16 cellular contexts compared by ENCODE assay signal in the genomic region with DNA sequence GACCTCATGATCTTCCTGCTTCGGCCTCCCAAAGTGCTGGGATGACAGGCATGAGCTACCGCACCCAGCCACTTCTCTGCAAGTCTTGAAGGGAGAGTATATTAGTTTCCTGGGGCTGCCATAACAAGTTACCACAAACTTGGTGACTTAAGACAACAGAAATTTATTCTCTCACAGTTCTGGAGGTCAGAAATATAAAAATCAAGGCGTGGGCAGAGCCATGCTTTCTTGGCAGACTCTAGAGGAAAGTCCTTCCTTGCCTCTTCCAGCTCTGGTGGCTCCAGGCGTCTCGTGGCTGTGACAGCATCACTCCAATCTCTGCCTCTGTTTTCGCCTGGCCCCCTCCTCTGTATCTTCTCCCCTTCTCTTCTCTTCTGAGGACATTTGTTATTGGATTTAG.
A peak's percentile ranks its signal among the peaks of the same experiment; 100 is the strongest.
DNase-seq lines count a peak whose midpoint lies in the region; ATAC-seq and TF ChIP-seq lines count a peak whose summit lies in the region.
"Had no signal": no experiment of that assay in that cellular context is flagged by ENCODE, and none has a peak within 500 bp of the region (broad histone marks: within the 10 kb centered on the region; RNA-seq: fewer than 3 reads in every experiment).

No MANE protein-coding gene starts in this region.

- H3K9ac ChIP-seq in skeletal muscle satellite cell (ENCODE audit: low read depth, low read length) = no peak overlapping the region

- H3K27me3 ChIP-seq in skeletal muscle satellite cell (ENCODE audit: control insufficient read depth, insufficient read depth, low read length) = no peaks in the 10 kb centered on the region
- no peaks in the 10 kb centered on the region for H3K27me3 ChIP-seq in CD8-positive, alpha-beta T cell (ENCODE audit: insufficient read depth, low read length)
- no peaks in the 10 kb centered on the region for H3K27me3 ChIP-seq in uterus

- H3K27me3 Mint-ChIP-seq in CD8-positive, alpha-beta T cell (ENCODE audit: low read depth) = peaks cover 31% of the 10 kb centered on the region

- CTCF ChIA-PET in CD8-positive, alpha-beta T cell (lab: Charles Lee) = no interaction called here

- H3K36me3 Mint-ChIP-seq in CD8-positive, alpha-beta T cell = no peaks in the 10 kb centered on the region

- H3K4me3 Mint-ChIP-seq in CD8-positive, alpha-beta T cell = no peak overlapping the region
- H3K4me3 Mint-ChIP-seq: B cell; CD4-positive, alpha-beta T cell; H9 had no signal

- H3K4me3 ChIP-seq in skeletal muscle satellite cell (ENCODE audit: low read length) (peak overlapping the region; percentile 32), uterus (no peak overlapping the region)
- no peak overlapping the region for H3K4me3 ChIP-seq in CD8-positive, alpha-beta T cell (ENCODE audit: low read depth, low read length)

- ATAC-seq in CD8-positive, alpha-beta T cell = no peak

- no peaks in the 10 kb centered on the region for H3K9me3 Mint-ChIP-seq in CD8-positive, alpha-beta T cell

- H3K4me1 Mint-ChIP-seq in CD8-positive, alpha-beta T cell (ENCODE audit: low read depth) = no peaks in the 10 kb centered on the region
- H3K4me1 Mint-ChIP-seq: B cell had no signal

- H3K9me3 ChIP-seq in skeletal muscle satellite cell (replicated peaks; ENCODE audit: low read length) = no peaks in the 10 kb centered on the region
- H3K9me3 ChIP-seq in CD8-positive, alpha-beta T cell (ENCODE audit: low read length) = no peaks in the 10 kb centered on the region
- no peaks in the 10 kb centered on the region for H3K9me3 ChIP-seq in uterus
- H3K9me3 ChIP-seq: Caco-2 had no signal

- POLR2A ChIA-PET in CD8-positive, alpha-beta T cell (lab: Charles Lee) = no interaction called here

- H3K36me3 ChIP-seq in skeletal muscle satellite cell (ENCODE audit: insufficient read depth, low read length) (peaks cover 49% of the 10 kb centered on the region), uterus (no peaks in the 10 kb centered on the region)
- no peaks in the 10 kb centered on the region for H3K36me3 ChIP-seq in CD8-positive, alpha-beta T cell (ENCODE audit: insufficient read depth, low read length)

- TF ChIP-seq POLR2A in uterus (IDR thresholded peaks at IDR 0.05) = no peak

- H3K27ac ChIP-seq in CD8-positive, alpha-beta T cell (ENCODE audit: low read depth, low read length) = no peak overlapping the region
- no peak overlapping the region for H3K27ac ChIP-seq in uterus

- peak; percentile 34 for DNase-seq in EH (ENCODE audit: low read depth)
- peak; percentile 51 for DNase-seq in M059J (ENCODE audit: low read depth)
- DNase-seq in glomerular visceral epithelial cell (ENCODE audit: extremely low spot score) = peak; percentile 6
- DNase-seq in GM19238 (ENCODE audit: insufficient read length, low spot score) = no peak
- no peak for DNase-seq in CD8-positive, alpha-beta T cell
- DNase-seq in uterus = no peak
- no peak for DNase-seq in ureter (ENCODE audit: low spot score)
- DNase-seq: ACHN; C1 segment of cervical spinal cord; Caco-2; CD4-positive, alpha-beta T cell; DND-41; GOT3; H9 had no signal

- intact Hi-C loops in CD8-positive, alpha-beta T cell (cut with DNase I, micrococcal nuclease) = no loop called here
- intact Hi-C loops in uterus (cut with DNase I; ENCODE audit: low total_unique reads) = no loop called here

- no peak overlapping the region for H3K27ac Mint-ChIP-seq in CD8-positive, alpha-beta T cell
- H3K27ac Mint-ChIP-seq: B cell; CD4-positive, alpha-beta T cell; H9 had no signal

- peak overlapping the region; percentile 93 for H3K4me2 ChIP-seq in skeletal muscle satellite cell (ENCODE audit: low read length)

- peaks cover 74% of the 10 kb centered on the region for H3K4me1 ChIP-seq in skeletal muscle satellite cell (ENCODE audit: control insufficient read depth, insufficient read depth, low read length)
- H3K4me1 ChIP-seq in CD8-positive, alpha-beta T cell (ENCODE audit: insufficient read depth, low read length) = no peaks in the 10 kb centered on the region
- H3K4me1 ChIP-seq in uterus = no peaks in the 10 kb centered on the region
- H3K4me1 ChIP-seq: Caco-2 had no signal

- no peak for TF ChIP-seq CTCF in CD8-positive, alpha-beta T cell (IDR thresholded peaks at IDR 0.05)
- no peak for TF ChIP-seq CTCF in uterus (IDR thresholded peaks at IDR 0.05)

Comparison
In these comparisons a context has a peak if more than half of its experiments do, and no peak if none do; other contexts are left out.
1. DNase-seq: peak in EH (single experiment), M059J (single experiment) and glomerular visceral epithelial cell (single experiment); none in GM19238 (single experiment), CD8-positive, alpha-beta T cell (0 of 7), uterus (0 of 2) and ureter (single experiment).